Comparison of ENCODE assay signal across 8 cellular contexts in the genomic region with DNA sequence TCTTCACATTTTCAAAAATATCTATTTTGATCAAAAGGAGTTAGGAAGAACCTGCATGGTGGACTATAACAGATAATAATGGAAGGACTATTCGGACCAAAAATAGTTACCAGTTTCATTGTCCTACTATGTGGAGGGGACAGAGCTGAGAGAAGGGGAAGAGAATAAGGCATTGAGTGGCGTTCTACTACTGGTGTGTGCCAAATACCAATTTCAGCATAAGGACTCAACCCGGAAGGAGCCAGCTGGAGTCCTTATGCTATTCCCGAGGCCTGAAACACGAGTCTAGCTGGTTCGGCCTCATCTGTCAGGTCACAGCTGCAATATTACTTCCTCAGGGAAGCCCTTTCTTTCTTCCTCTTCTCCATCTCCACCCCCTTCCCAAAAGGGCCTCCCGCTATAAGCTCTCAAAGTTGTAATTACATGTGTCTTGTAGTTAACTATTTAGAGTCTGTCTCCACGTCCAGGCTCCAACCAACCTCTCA. TPM values are rescaled to one million over a fixed set of nuclear protein-coding genes. Genes with fewer than 3 reads are reported as not detected.
DNase-seq lines count a peak whose midpoint lies in the region; ATAC-seq and TF ChIP-seq lines count a peak whose summit lies in the region.

No MANE protein-coding gene starts in this region.

- H3K56ac ChIP-seq in H9 (ENCODE audit: insufficient read length, low read depth, low read length) = no peak overlapping the region

- CTCF ChIA-PET in WTC11 (lab: Charles Lee) = interaction anchor here (0.9 to 1.7 kb wide), 3 partner anchors 9 to 85 kb away, joined by 4 to 8 read pairs (median 5); no protein-coding TSS in a partner anchor

- H3K4me3 ChIP-seq in parathyroid adenoma (ENCODE audit: low read depth, low read length) = peak overlapping the region; percentile 81

- peak; percentile 53 for DNase-seq in CD1c-positive myeloid dendritic cell (ENCODE audit: extremely low spot score)
- DNase-seq in H9 = no peak
- no peak for DNase-seq in WTC11 (ENCODE audit: low spot score)
- peak; percentile 12 for DNase-seq in germinal center (ENCODE audit: low spot score)
- no peak for DNase-seq in mesenteric fat pad (ENCODE audit: low spot score)

- H3K9me3 ChIP-seq in H9 (ENCODE audit: control insufficient read depth, low read depth, low read length) (no peaks in the 10 kb centered on the region), parathyroid adenoma (ENCODE audit: control insufficient read depth, low read length) (no peaks in the 10 kb centered on the region)

- peak overlapping the region; percentile 96 for H3K18ac ChIP-seq in H9 (ENCODE audit: insufficient read length, low read depth, low read length)

- H2AFZ ChIP-seq in H9 (ENCODE audit: low read length) (no peak overlapping the region), parathyroid adenoma (peak overlapping the region; percentile 83)

- no peak overlapping the region for H3K4ac ChIP-seq in H9 (ENCODE audit: low read depth, low read length)

- H3K27ac Mint-ChIP-seq in H9 = peak overlapping the region; percentile 46 to 96 (median 93); a peak in 6 of 7 replicates
- H3K27ac Mint-ChIP-seq in WTC11 = peak overlapping the region; percentile 55

- H3K9ac ChIP-seq in H9 (ENCODE audit: extremely low read depth, insufficient read length, low read length) = peak overlapping the region; percentile 90
- peak overlapping the region; percentile 75 for H3K9ac ChIP-seq in parathyroid adenoma

- no peak overlapping the region for H4K91ac ChIP-seq in H9 (ENCODE audit: insufficient read length, low read depth, low read length)

- peaks cover 14% of the 10 kb centered on the region for H3K23me2 ChIP-seq in H9 (ENCODE audit: insufficient read length, low read depth, low read length, poor library complexity, severe bottlenecking)

- no peak overlapping the region for H2BK12ac ChIP-seq in H9 (ENCODE audit: insufficient read length, low read depth, low read length)

- H3K14ac ChIP-seq in H9 (ENCODE audit: insufficient read depth, low read length) = peak overlapping the region; percentile 93

- H2BK5ac ChIP-seq in H9 (ENCODE audit: insufficient read length, low read length) = no peak overlapping the region

- H3K79me1 ChIP-seq in H9 (ENCODE audit: insufficient read depth, low read depth, low read length, poor library complexity, severe bottlenecking) = no peaks in the 10 kb centered on the region

- H3K4me1 Mint-ChIP-seq in H9 (peaks cover 31 to 37% of the 10 kb centered on the region in 2 experiments), WTC11 (peaks cover 37% of the 10 kb centered on the region)

- WGBS in H9 (ENCODE audit: extremely low coverage, insufficient read length, low lambda C conversion rate) = no CpG with 5 or more reads among the region's 8 CpGs

- H3K79me2 ChIP-seq in H9 (ENCODE audit: insufficient read depth, low read length) (no peaks in the 10 kb centered on the region), parathyroid adenoma (no peaks in the 10 kb centered on the region)

- H3T11ph ChIP-seq in H9 (ENCODE audit: low read length) = no peak overlapping the region

- peak overlapping the region; percentile 51 for H4K8ac ChIP-seq in H9 (replicated peaks; ENCODE audit: insufficient read length, low read depth, low read length)

- H3K27me3 Mint-ChIP-seq in H9 (ENCODE audit: low read depth) (no peaks in the 10 kb centered on the region), WTC11 (ENCODE audit: low read depth) (no peaks in the 10 kb centered on the region)

- no peaks in the 10 kb centered on the region for H3K9me3 Mint-ChIP-seq in H9
- no peaks in the 10 kb centered on the region for H3K9me3 Mint-ChIP-seq in WTC11

- H3K36me3 Mint-ChIP-seq in H9 (ENCODE audit: insufficient read depth in 1 of 3, low read depth in 3 of 3) = no peaks in the 10 kb centered on the region; a peak in 1 of 7 replicates
- no peaks in the 10 kb centered on the region for H3K36me3 Mint-ChIP-seq in WTC11

- H3K4me1 ChIP-seq in H9 (ENCODE audit: insufficient read depth, low read length) = no peaks in the 10 kb centered on the region; the same call in 1 of the 2 replicates
- peaks cover 12% of the 10 kb centered on the region for H3K4me1 ChIP-seq in parathyroid adenoma

- no peak overlapping the region for H2AK5ac ChIP-seq in H9 (ENCODE audit: insufficient read length, low read length)

- no peak overlapping the region; the same call in 1 of the 2 replicates for H2BK15ac ChIP-seq in H9 (ENCODE audit: low read depth, low read length)

- no peaks in the 10 kb centered on the region for H3K36me3 ChIP-seq in parathyroid adenoma (ENCODE audit: control insufficient read depth, insufficient read depth, low read length)

- no peak for TF ChIP-seq CTCF in H9 (conservative IDR thresholded peaks at IDR 0.05)
- no peak for TF ChIP-seq CTCF in WTC11 (IDR thresholded peaks at IDR 0.05)
- no peak for TF ChIP-seq CTCF in parathyroid adenoma (IDR thresholded peaks at IDR 0.05)

- no peak for ATAC-seq in WTC11
- no peak for ATAC-seq in GM21529 (IDR thresholded peaks at IDR 0.05; ENCODE audit: unreplicated experiment)
- no peak for ATAC-seq in GM21367 (IDR thresholded peaks at IDR 0.05; ENCODE audit: unreplicated experiment)

- H4K20me1 ChIP-seq in H9 (ENCODE audit: control insufficient read depth, insufficient read depth, insufficient read length) = no peaks in the 10 kb centered on the region

- H3K27ac ChIP-seq in H9 (ENCODE audit: insufficient read length, low read depth, low read length) (no peak overlapping the region), parathyroid adenoma (peak overlapping the region; percentile 91)

- no peak overlapping the region for H2BK20ac ChIP-seq in H9 (ENCODE audit: low read depth, low read length, poor library complexity, severe bottlenecking)

- no peak overlapping the region for H3K23ac ChIP-seq in H9 (ENCODE audit: insufficient read length, low read depth, low read length)

- POLR2A ChIA-PET in WTC11 (lab: Charles Lee) = interaction anchor here (0.6 to 4.1 kb wide), 9 partner anchors 22 to 549 kb away, joined by 3 to 54 read pairs (median 4); a partner anchor contains a TSS

- H3K4me3 Mint-ChIP-seq in H9 (peak overlapping the region; percentile 82 to 88), WTC11 (peak overlapping the region; percentile 80)

- H3K4me2 ChIP-seq in H9 (ENCODE audit: insufficient read depth, insufficient read length, low read length) (peak overlapping the region; percentile 100), parathyroid adenoma (ENCODE audit: low read length) (peak overlapping the region; percentile 60)

- no peaks in the 10 kb centered on the region for H3K27me3 ChIP-seq in H9 (ENCODE audit: insufficient read depth, low read length)
- no peaks in the 10 kb centered on the region for H3K27me3 ChIP-seq in parathyroid adenoma (ENCODE audit: control insufficient read depth, insufficient read depth, low read length)

- no peak overlapping the region for H4K5ac ChIP-seq in H9 (ENCODE audit: insufficient read length, low read depth, low read length)

- H2BK120ac ChIP-seq in H9 (ENCODE audit: low read depth, low read length, poor library complexity, severe bottlenecking) = no peak overlapping the region

TF ChIP-seq in WTC11, 78 proteins besides CTCF, POLR2A, EP300 and RAD21:
- TF ChIP-seq, protein P1, sequence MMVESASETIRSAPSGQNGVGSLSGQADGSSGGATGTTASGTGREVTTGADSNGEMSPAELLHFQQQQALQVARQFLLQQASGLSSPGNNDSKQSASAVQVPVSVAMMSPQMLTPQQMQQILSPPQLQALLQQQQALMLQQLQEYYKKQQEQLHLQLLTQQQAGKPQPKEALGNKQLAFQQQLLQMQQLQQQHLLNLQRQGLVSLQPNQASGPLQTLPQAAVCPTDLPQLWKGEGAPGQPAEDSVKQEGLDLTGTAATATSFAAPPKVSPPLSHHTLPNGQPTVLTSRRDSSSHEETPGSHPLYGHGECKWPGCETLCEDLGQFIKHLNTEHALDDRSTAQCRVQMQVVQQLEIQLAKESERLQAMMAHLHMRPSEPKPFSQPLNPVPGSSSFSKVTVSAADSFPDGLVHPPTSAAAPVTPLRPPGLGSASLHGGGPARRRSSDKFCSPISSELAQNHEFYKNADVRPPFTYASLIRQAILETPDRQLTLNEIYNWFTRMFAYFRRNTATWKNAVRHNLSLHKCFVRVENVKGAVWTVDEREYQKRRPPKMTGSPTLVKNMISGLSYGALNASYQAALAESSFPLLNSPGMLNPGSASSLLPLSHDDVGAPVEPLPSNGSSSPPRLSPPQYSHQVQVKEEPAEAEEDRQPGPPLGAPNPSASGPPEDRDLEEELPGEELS (CRISPR knock-in tag; IDR thresholded peaks at IDR 0.05) = no peak
- TF ChIP-seq OVOL2 (CRISPR knock-in tag; IDR thresholded peaks at IDR 0.05; ENCODE audit: borderline replicate concordance) = no peak
TF ChIP-seq in WTC11: peak in this region for 0.

RNA-seq across cellular contexts. Expression of a gene that starts 20.5 kb away (rescaled TPM):
- total RNA-seq in H9 (2021) (16.5 and 18.0 TPM in 2 replicates), WTC11 (2021) (13.6 to 16.2 TPM (median 13.8 TPM) in 3 replicates), mesenteric fat pad (37.6 TPM)

Comparison
In these comparisons a context has a peak if more than half of its experiments do, and no peak if none do; other contexts are left out.
1. DNase-seq: peak in CD1c-positive myeloid dendritic cell (single experiment) and germinal center (single experiment); none in H9 (single experiment), WTC11 (single experiment) and mesenteric fat pad (single experiment).